In the genomic region with DNA sequence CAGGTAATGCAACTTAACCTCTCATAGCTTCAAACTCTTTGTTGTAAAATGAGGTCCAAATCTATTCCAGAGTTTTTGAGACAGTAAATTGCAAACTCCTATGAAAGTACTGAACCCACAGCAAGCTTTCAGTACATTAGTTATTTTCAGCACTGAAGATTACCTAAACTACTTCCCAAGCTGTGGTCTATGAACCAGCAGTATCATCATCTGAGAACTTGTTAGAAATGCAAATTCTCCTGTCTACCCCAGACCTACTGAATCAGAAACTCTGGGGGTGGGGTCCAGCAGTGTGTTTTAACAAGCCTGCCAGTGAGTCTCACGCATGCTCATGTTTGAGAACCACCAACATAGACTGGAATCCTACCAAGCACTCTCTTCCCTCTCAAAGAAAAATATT, we compare ENCODE assay signal across 13 cellular contexts. TPM values are rescaled to one million over a fixed set of nuclear protein-coding genes. Genes with fewer than 3 reads are reported as not detected.
A peak's percentile ranks its signal among the peaks of the same experiment; 100 is the strongest.
DNase-seq lines count a peak whose midpoint lies in the region; ATAC-seq lines count a peak whose summit lies in the region.
"Had no signal": no experiment of that assay in that cellular context is flagged by ENCODE, and none has a peak within 500 bp of the region (broad histone marks: within the 10 kb centered on the region; RNA-seq: fewer than 3 reads in every experiment).

No MANE protein-coding gene starts in this region.

- H3K4me1 ChIP-seq in CD8-positive, alpha-beta memory T cell (ENCODE audit: insufficient read depth, low read length) = peaks cover under 1% of the 10 kb centered on the region
- H3K4me1 ChIP-seq: prostate gland had no signal

- no peaks in the 10 kb centered on the region for H3K27me3 Mint-ChIP-seq in CD8-positive, alpha-beta memory T cell
- no peaks in the 10 kb centered on the region for H3K27me3 Mint-ChIP-seq in activated T-cell treated with anti-CD3 and anti-CD28 coated beads, Interleukin-2, amount 50 U/mL, for 4 hours (ENCODE audit: low read depth)

- H3K27ac ChIP-seq in CD8-positive, alpha-beta memory T cell (ENCODE audit: low read depth, low read length) = no peak overlapping the region
- H3K27ac ChIP-seq: dorsolateral prefrontal cortex, prostate gland, VCaP had no signal

- no peak for DNase-seq in CD8-positive, alpha-beta memory T cell
- no peak for DNase-seq in activated CD8-positive, alpha-beta memory T cell treated with anti-CD3 and anti-CD28 coated beads, Interleukin-2, amount 50 U/mL, for 4 hours
- no peak for DNase-seq in stimulated activated naive CD4-positive, alpha-beta T cell (lab: John Stamatoyannopoulos, UW)
- no peak for DNase-seq in activated T-cell treated with anti-CD3 and anti-CD28 coated beads, Interleukin-2, amount 50 U/mL, for 4 hours
- DNase-seq: dorsolateral prefrontal cortex; stimulated activated CD4-positive, alpha-beta T cell treated with anti-CD3 and anti-CD28 coated beads, Interleukin-1b, Interleukin-23, amount 100 ng/mL, for 48 hours had no signal

- POLR2A ChIA-PET in CD8-positive, alpha-beta memory T cell (lab: Charles Lee) = no interaction called here

- no peak overlapping the region for H3K4me3 Mint-ChIP-seq in CD8-positive, alpha-beta memory T cell
- H3K4me3 Mint-ChIP-seq in activated T-cell treated with anti-CD3 and anti-CD28 coated beads, Interleukin-2, amount 50 U/mL, for 4 hours = no peak overlapping the region
- H3K4me3 Mint-ChIP-seq: stimulated activated effector memory CD8-positive, alpha-beta T cell treated with anti-CD3 and anti-CD28 coated beads, Interleukin-12 subunit alpha, Interleukin-12 subunit beta, amount 100 ng/mL, for 72 hours had no signal

- peak overlapping the region in 2 of 8 donors; percentile 46 to 84 for H3K27ac Mint-ChIP-seq in CD8-positive, alpha-beta memory T cell
- H3K27ac Mint-ChIP-seq: stimulated activated effector memory CD8-positive, alpha-beta T cell treated with anti-CD3 and anti-CD28 coated beads, Interleukin-12 subunit alpha, Interleukin-12 subunit beta, amount 100 ng/mL, for 72 hours had no signal

- H3K9me3 ChIP-seq in CD8-positive, alpha-beta memory T cell (ENCODE audit: low read length) = no peaks in the 10 kb centered on the region
- H3K9me3 ChIP-seq: prostate gland had no signal

- peak; percentile 95 for ATAC-seq in GM18519 (IDR thresholded peaks at IDR 0.05; ENCODE audit: low FRiP score, unreplicated experiment)
- ATAC-seq in GM21381 (IDR thresholded peaks at IDR 0.05; ENCODE audit: unreplicated experiment) = peak; percentile 85
- peak; percentile 99 for ATAC-seq in HG02885 (IDR thresholded peaks at IDR 0.05; ENCODE audit: poor library complexity, unreplicated experiment)
- peak; percentile 92 for ATAC-seq in HG03520 (IDR thresholded peaks at IDR 0.05; ENCODE audit: unreplicated experiment)
- ATAC-seq in activated T-cell treated with anti-CD3 and anti-CD28 coated beads, Interleukin-2, amount 50 U/mL, for 4 hours = no peak
- ATAC-seq: stimulated activated effector memory CD8-positive, alpha-beta T cell treated with anti-CD3 and anti-CD28 coated beads, Interleukin-12 subunit alpha, Interleukin-12 subunit beta, amount 100 ng/mL, for 72 hours had no signal

- peaks cover 2 to 3% (median 3%) of the 10 kb centered on the region in 3 donors for H3K4me1 Mint-ChIP-seq in CD8-positive, alpha-beta memory T cell
- peaks cover 3% of the 10 kb centered on the region for H3K4me1 Mint-ChIP-seq in activated T-cell treated with anti-CD3 and anti-CD28 coated beads, Interleukin-2, amount 50 U/mL, for 4 hours (ENCODE audit: low read depth)
- H3K4me1 Mint-ChIP-seq: stimulated activated effector memory CD8-positive, alpha-beta T cell treated with anti-CD3 and anti-CD28 coated beads, Interleukin-12 subunit alpha, Interleukin-12 subunit beta, amount 100 ng/mL, for 72 hours had no signal

- H3K4me3 ChIP-seq in CD8-positive, alpha-beta memory T cell (ENCODE audit: low read length) = no peak overlapping the region
- H3K4me3 ChIP-seq: dorsolateral prefrontal cortex, prostate gland had no signal

- CTCF ChIA-PET in CD8-positive, alpha-beta memory T cell (lab: Charles Lee) = no interaction called here

- H3K27me3 ChIP-seq in CD8-positive, alpha-beta memory T cell (ENCODE audit: insufficient read depth, low read length, poor library complexity, severe bottlenecking) = no peaks in the 10 kb centered on the region
- H3K27me3 ChIP-seq: dorsolateral prefrontal cortex had no signal

- peaks cover 0 to 27% (median 0%) of the 10 kb centered on the region in 3 donors for H3K36me3 Mint-ChIP-seq in CD8-positive, alpha-beta memory T cell
- H3K36me3 Mint-ChIP-seq in activated T-cell treated with anti-CD3 and anti-CD28 coated beads, Interleukin-2, amount 50 U/mL, for 4 hours (ENCODE audit: insufficient read depth) = peaks cover 13% of the 10 kb centered on the region

- H3K36me3 ChIP-seq in CD8-positive, alpha-beta memory T cell (ENCODE audit: insufficient read depth, low read length) = no peaks in the 10 kb centered on the region
- H3K36me3 ChIP-seq: prostate gland had no signal

- H3K9me3 Mint-ChIP-seq in CD8-positive, alpha-beta memory T cell = no peaks in the 10 kb centered on the region
- no peaks in the 10 kb centered on the region for H3K9me3 Mint-ChIP-seq in activated T-cell treated with anti-CD3 and anti-CD28 coated beads, Interleukin-2, amount 50 U/mL, for 4 hours
- H3K9me3 Mint-ChIP-seq: stimulated activated effector memory CD8-positive, alpha-beta T cell treated with anti-CD3 and anti-CD28 coated beads, Interleukin-12 subunit alpha, Interleukin-12 subunit beta, amount 100 ng/mL, for 72 hours had no signal

RNA-seq across cellular contexts. Expression of a gene that starts 5.7 kb away (rescaled TPM):
- total RNA-seq in CD8-positive, alpha-beta memory T cell = 10 to 100 TPM; 14.9 to 15.4 TPM
- 61.0 TPM for polyA plus RNA-seq in CD8-positive, alpha-beta memory T cell
- 10 to 100 TPM; 10.1 to 14.1 (median 11.4) TPM for total RNA-seq in activated T-cell treated with anti-CD3 and anti-CD28 coated beads, Interleukin-2, amount 50 U/mL, for 4 hours

RNA-seq across cellular contexts. Expression of a gene that starts 20.9 kb away (rescaled TPM):
- total RNA-seq in CD8-positive, alpha-beta memory T cell = 10 to 100 TPM; 16.8 to 23.0 TPM
- 44.5 TPM for polyA plus RNA-seq in CD8-positive, alpha-beta memory T cell
- total RNA-seq in activated T-cell treated with anti-CD3 and anti-CD28 coated beads, Interleukin-2, amount 50 U/mL, for 4 hours = 10 to 100 TPM; 12.9 to 18.2 (median 18.2) TPM

Comparison
In these comparisons a context has a peak if more than half of its experiments do, and no peak if none do; other contexts are left out.
1. ATAC-seq: peak in GM18519 (single experiment), GM21381 (single experiment), HG02885 (single experiment) and HG03520 (single experiment); none in activated T-cell treated with anti-CD3 and anti-CD28 coated beads, Interleukin-2, amount 50 U/mL, for 4 hours (0 of 2).